ENCODE assay signal across 20 cellular contexts in genomic region chr6:40555092-40555491, GRCh38. TPM values are rescaled to one million over a fixed set of nuclear protein-coding genes. Genes with fewer than 3 reads are reported as not detected.
A peak's percentile ranks its signal among the peaks of the same experiment; 100 is the strongest.
DNase-seq lines count a peak whose midpoint lies in the region; ATAC-seq, FAIRE-seq and TF ChIP-seq lines count a peak whose summit lies in the region.
"Had no signal": no experiment of that assay in that cellular context is flagged by ENCODE, and none has a peak within 500 bp of the region (broad histone marks: within the 10 kb centered on the region; RNA-seq: fewer than 3 reads in every experiment).

No MANE protein-coding gene starts in this region.

- intact Hi-C loops in posterior vena cava (cut with DNase I): no loop called here
- intact Hi-C loops in CD8-positive, alpha-beta T cell (cut with DNase I, micrococcal nuclease): no loop called here

- DNase-seq in H1 (ENCODE audit: low read depth in 1 of 2, low spot score in 2 of 2): no peak
- peak; percentile 64 for DNase-seq in posterior vena cava (ENCODE audit: low spot score)
- no peak for DNase-seq in CD8-positive, alpha-beta T cell
- DNase-seq in GM10248 (ENCODE audit: extremely low spot score): no peak
- DNase-seq in GM10266 (ENCODE audit: extremely low spot score): no peak
- no peak for DNase-seq in Peyer's patch
- DNase-seq: ACHN; BE2C; CD4-positive, alpha-beta T cell; DMS79 treated with DMSO at 0.1 percent for 48 hours; EL had no signal

- H3K9ac ChIP-seq in BLaER1: no peak overlapping the region
- H3K9ac ChIP-seq in H1 (replicated peaks in 1 of 4; ENCODE audit: extremely low read depth in 1 of 4, low read depth in 3 of 4, low read length in 3 of 4): no peak overlapping the region
- H3K9ac ChIP-seq: KMS-11 had no signal

- no peak for TF ChIP-seq EP300 in H1 (IDR thresholded peaks at IDR 0.05; ENCODE audit: borderline replicate concordance in 1 of 2, low read depth in 2 of 2, low read length in 2 of 2)

- no peaks in the 10 kb centered on the region for H3K79me2 ChIP-seq in H1 (ENCODE audit: control insufficient read depth in 1 of 2, insufficient read depth in 2 of 2, low read length in 2 of 2)

- WGBS in H1 (ENCODE audit: extremely low coverage in 1 of 2, insufficient coverage in 1 of 2, insufficient read length in 1 of 2, insufficient replicate concordance in 2 of 2, low coverage in 1 of 2, low lambda C conversion rate in 2 of 2, missing lambda C conversion rate in 1 of 2), 2 experiments: 78% methylated on average over 6 of the region's 8 CpGs; no CpG with 5 or more reads in 1 of the 2 experiments

- TF ChIP-seq CTCF in HEK293 (tag by site-specific recombination; IDR thresholded peaks at IDR 0.05) (no peak), H1 (IDR thresholded peaks at IDR 0.05; ENCODE audit: control extremely low read depth in 1 of 3, insufficient read depth in 1 of 3, low read depth in 1 of 3, low read length in 3 of 3) (no peak), GM10248 (IDR thresholded peaks at IDR 0.05; ENCODE audit: control extremely low read depth, extremely low read depth, low read depth, missing control alignments) (no peak), GM10266 (IDR thresholded peaks at IDR 0.05; ENCODE audit: control insufficient read depth, insufficient read depth, low read depth, missing control alignments) (no peak), Peyer's patch (IDR thresholded peaks at IDR 0.05) (no peak)
- no peak for TF ChIP-seq CTCF in CD8-positive, alpha-beta T cell (IDR thresholded peaks at IDR 0.05)

- FAIRE-seq in H1 (lab: Jason Lieb, UNC): no peak
- FAIRE-seq: G401.6 had no signal

- H3K4me1 Mint-ChIP-seq in CD8-positive, alpha-beta T cell (ENCODE audit: low read depth): no peaks in the 10 kb centered on the region

- no peak overlapping the region for H4K91ac ChIP-seq in H1 (replicated peaks; ENCODE audit: insufficient read length, low read length)

- H3K4me1 ChIP-seq in BLaER1 (peaks cover 22% of the 10 kb centered on the region), HEK293 (ENCODE audit: control insufficient read depth, insufficient read depth, low read length) (no peaks in the 10 kb centered on the region), H1 (replicated peaks in 1 of 4; ENCODE audit: control insufficient read depth in 3 of 4, insufficient read depth in 4 of 4, low read length in 3 of 4) (peaks cover 1 to 15% (median 7%) of the 10 kb centered on the region in 4 experiments; a peak in 6 of 7 replicates), Peyer's patch (no peaks in the 10 kb centered on the region)
- no peaks in the 10 kb centered on the region for H3K4me1 ChIP-seq in CD8-positive, alpha-beta T cell (ENCODE audit: insufficient read depth, low read length)
- H3K4me1 ChIP-seq: BE2C, HAP-1 had no signal

- CTCF ChIA-PET in HEK293 (lab: Yijun Ruan, JAX) (no interaction called here), H1 (lab: Charles Lee; ENCODE audit: partially characterized antibody) (interaction anchor here (0.7 to 2.2 kb wide), 6 partner anchors 12 to 243 kb away, joined by 3 to 8 read pairs (median 3); no protein-coding TSS in a partner anchor), GM10248 (lab: Yijun Ruan, JAX) (no interaction called here)
- CTCF ChIA-PET in CD8-positive, alpha-beta T cell (lab: Charles Lee): no interaction called here

- H4K8ac ChIP-seq in H1 (ENCODE audit: extremely low read depth, insufficient read depth, low read length): no peak overlapping the region

- peak overlapping the region; percentile 90; the same call in 1 of the 2 replicates for H2BK15ac ChIP-seq in H1 (ENCODE audit: low read length)

- no peaks in the 10 kb centered on the region; the same call in 1 of the 2 replicates for H3K23me2 ChIP-seq in H1 (ENCODE audit: low read depth, low read length)

- ATAC-seq in CD8-positive, alpha-beta T cell: no peak

- no peak overlapping the region for H3K4ac ChIP-seq in H1 (replicated peaks; ENCODE audit: insufficient read length, low read depth, low read length)

- H3K27me3 ChIP-seq in BLaER1: no peaks in the 10 kb centered on the region
- H3K27me3 ChIP-seq in H1 (replicated peaks in 1 of 4; ENCODE audit: control insufficient read depth in 3 of 4, extremely low read depth in 1 of 4, insufficient read depth in 3 of 4, low read length in 3 of 4): no peaks in the 10 kb centered on the region
- no peaks in the 10 kb centered on the region for H3K27me3 ChIP-seq in CD8-positive, alpha-beta T cell (ENCODE audit: insufficient read depth, low read length)
- H3K27me3 ChIP-seq in Peyer's patch: no peaks in the 10 kb centered on the region
- H3K27me3 ChIP-seq: BE2C had no signal

- H3K27ac ChIP-seq in BLaER1 (no peak overlapping the region), HEK293 (ENCODE audit: extremely low read depth, low read depth, low read length) (no peak overlapping the region), H1 (ENCODE audit: low read depth, low read length) (no peak overlapping the region), Peyer's patch (no peak overlapping the region)
- no peak overlapping the region for H3K27ac ChIP-seq in CD8-positive, alpha-beta T cell (ENCODE audit: low read depth, low read length)
- H3K27ac ChIP-seq: C4-2B, KMS-11 had no signal

- peak overlapping the region; percentile 20; the same call in 1 of the 2 replicates for H3K4me2 ChIP-seq in BLaER1
- no peak overlapping the region for H3K4me2 ChIP-seq in H1 (ENCODE audit: insufficient read depth in 1 of 2, low read depth in 2 of 2, low read length in 2 of 2)
- H3K4me2 ChIP-seq: KMS-11 had no signal

- TF ChIP-seq RAD21 in H1 (IDR thresholded peaks at IDR 0.05 in 1 of 2, conservative IDR thresholded peaks at IDR 0.05 in 1 of 2; ENCODE audit: low read depth in 2 of 2, low read length in 2 of 2): no peak

- no peaks in the 10 kb centered on the region for H3K36me3 Mint-ChIP-seq in CD8-positive, alpha-beta T cell

- H2BK20ac ChIP-seq in H1 (ENCODE audit: low read length): 0 out of 2 replicates have a peak overlapping the region, but pooled peaks have one; percentile 55

- H3K14ac ChIP-seq in H1 (ENCODE audit: insufficient read length): no peak overlapping the region

- H4K20me1 ChIP-seq in BLaER1: peaks cover 96% of the 10 kb centered on the region
- H4K20me1 ChIP-seq in H1 (replicated peaks in 1 of 2; ENCODE audit: control insufficient read depth in 1 of 2, insufficient read depth in 2 of 2, low read length in 2 of 2): no peaks in the 10 kb centered on the region

- no peak overlapping the region for H2AFZ ChIP-seq in H1 (ENCODE audit: low read length)

- no peak for TF ChIP-seq POLR2A in H1 (IDR thresholded peaks at IDR 0.05; ENCODE audit: control extremely low read depth in 1 of 2, low read depth in 2 of 2, low read length in 2 of 2)
- no peak for TF ChIP-seq POLR2A in Peyer's patch (IDR thresholded peaks at IDR 0.05)

- H2BK12ac ChIP-seq in H1 (ENCODE audit: low read depth, low read length): peak overlapping the region; percentile 69; the same call in 1 of the 2 replicates

- H3K56ac ChIP-seq in H1 (replicated peaks; ENCODE audit: insufficient read length, low read depth, low read length): no peak overlapping the region

- H3K4me3 Mint-ChIP-seq in CD8-positive, alpha-beta T cell: no peak overlapping the region
- H3K4me3 Mint-ChIP-seq: CD4-positive, alpha-beta T cell had no signal

- 0 out of 2 replicates have a peak overlapping the region, but pooled peaks have one; percentile 4 for H2AK5ac ChIP-seq in H1 (ENCODE audit: low read depth, low read length)

- no peaks in the 10 kb centered on the region for H3K9me3 Mint-ChIP-seq in CD8-positive, alpha-beta T cell
- H3K9me3 Mint-ChIP-seq: CD4-positive, alpha-beta T cell had no signal

- H3K79me1 ChIP-seq in H1 (ENCODE audit: low read depth, low read length): no peaks in the 10 kb centered on the region; the same call in 1 of the 2 replicates

- no peak overlapping the region for H2BK120ac ChIP-seq in H1 (replicated peaks; ENCODE audit: low read depth, low read length)

- H3K23ac ChIP-seq in H1 (ENCODE audit: insufficient read length): no peak overlapping the region

- no peak overlapping the region for H3K4me3 ChIP-seq in BLaER1
- H3K4me3 ChIP-seq in HEK293 (ENCODE audit: low read depth, low read length): no peak overlapping the region
- H3K4me3 ChIP-seq in H1 (ENCODE audit: extremely low read depth in 1 of 4, insufficient read depth in 2 of 4, low read depth in 3 of 4, low read length in 4 of 4): no peak overlapping the region
- no peak overlapping the region for H3K4me3 ChIP-seq in CD8-positive, alpha-beta T cell (ENCODE audit: low read depth, low read length)
- H3K4me3 ChIP-seq in Peyer's patch: no peak overlapping the region
- H3K4me3 ChIP-seq: HAP-1 had no signal

- no peak overlapping the region for H3K18ac ChIP-seq in H1 (ENCODE audit: extremely low read depth, low read length)

- H3K9me3 ChIP-seq in BLaER1: no peaks in the 10 kb centered on the region
- no peaks in the 10 kb centered on the region for H3K9me3 ChIP-seq in HEK293 (ENCODE audit: control insufficient read depth, insufficient read depth, low read depth, low read length)
- no peaks in the 10 kb centered on the region for H3K9me3 ChIP-seq in H1 (ENCODE audit: insufficient read depth in 2 of 2, low read depth in 1 of 2, low read length in 1 of 2)
- H3K9me3 ChIP-seq in CD8-positive, alpha-beta T cell (ENCODE audit: low read length): no peaks in the 10 kb centered on the region
- no peaks in the 10 kb centered on the region for H3K9me3 ChIP-seq in Peyer's patch
- H3K9me3 ChIP-seq: BE2C, HAP-1 had no signal

- H2BK5ac ChIP-seq in H1 (ENCODE audit: low read depth, low read length): peak overlapping the region; percentile 20; the same call in 1 of the 2 replicates

- H3K36me3 ChIP-seq in BLaER1 (peaks cover 25% of the 10 kb centered on the region; the same call in 1 of the 2 replicates), HEK293 (ENCODE audit: control insufficient read depth in 2 of 2, insufficient read depth in 1 of 2, low read length in 2 of 2) (no peaks in the 10 kb centered on the region), H1 (ENCODE audit: control insufficient read depth in 2 of 4, insufficient read depth in 4 of 4, low read length in 3 of 4) (no peaks in the 10 kb centered on the region; a peak in 1 of 8 replicates), Peyer's patch (no peaks in the 10 kb centered on the region)
- no peaks in the 10 kb centered on the region for H3K36me3 ChIP-seq in CD8-positive, alpha-beta T cell (ENCODE audit: insufficient read depth, low read length)
- H3K36me3 ChIP-seq: BE2C, HAP-1 had no signal

- H4K5ac ChIP-seq in H1 (ENCODE audit: insufficient read length, low read depth, low read length): no peak overlapping the region

- H3K27me3 Mint-ChIP-seq in CD8-positive, alpha-beta T cell (ENCODE audit: low read depth): no peaks in the 10 kb centered on the region

- H3K27ac Mint-ChIP-seq in CD8-positive, alpha-beta T cell: no peak overlapping the region
- H3K27ac Mint-ChIP-seq: CD4-positive, alpha-beta T cell had no signal

- POLR2A ChIA-PET in HEK293 (lab: Yijun Ruan, JAX) (no interaction called here), H1 (lab: Charles Lee; ENCODE audit: partially characterized antibody) (no interaction called here), GM10248 (lab: Yijun Ruan, JAX) (no interaction called here)
- POLR2A ChIA-PET in CD8-positive, alpha-beta T cell (lab: Charles Lee): interaction anchor here (0.6 kb wide), 1 partner anchor 13 kb away, joined by 3 read pairs; no protein-coding TSS in a partner anchor

RNA-seq across cellular contexts. Expression of gene LRFN2, which starts 32.1 kb away (rescaled TPM):
- total RNA-seq in H1 (2021; fragmentation: NEBNext Ultra II Directional; extraction: Animal tissue kit (Norgen Biotek cat#: 25700)): 2.3 TPM in 2 replicates
- 2.3 and 2.9 TPM in 2 replicates for polyA plus RNA-seq in H1 (2011; rRNA removed)
- 2.1 TPM for polyA plus RNA-seq in H1 (2011; cell fraction: cytosol; rRNA removed)
- 5.0 TPM for polyA plus RNA-seq in H1 (2011; cell fraction: nucleus; rRNA removed)
- 0.64 to 1.5 TPM (median 1.2 TPM) in 4 replicates for polyA plus RNA-seq in H1 (2012, experiment 1 of 2)
- 0.75 TPM for polyA plus RNA-seq in H1 (2012, experiment 2 of 2)
- polyA plus RNA-seq in H1 (2013, experiment 1 of 2): 2.1 TPM
- polyA plus RNA-seq in H1 (2013, experiment 2 of 2): 2.3 TPM
- polyA minus RNA-seq in H1 (2011; rRNA and poly(A)+ RNA removed): 3.2 and 3.8 TPM in 2 replicates
- polyA minus RNA-seq in H1 (2011; cell fraction: cytosol; rRNA and poly(A)+ RNA removed): 2.9 TPM
- polyA minus RNA-seq in H1 (2011; cell fraction: nucleus; rRNA and poly(A)+ RNA removed): 6.2 TPM
- not detected for total RNA-seq in posterior vena cava
- under 1 TPM; 0.11 TPM for total RNA-seq in CD8-positive, alpha-beta T cell
- total RNA-seq in Peyer's patch: under 1 TPM in 1 of 4 donors, not detected in 3; 0.83 TPM
- total RNA-seq: A172; CD4-positive, alpha-beta T cell; H4; HT-29 had no signal
